Comparison of ENCODE assay signal across 1 cellular context in the genomic region with DNA sequence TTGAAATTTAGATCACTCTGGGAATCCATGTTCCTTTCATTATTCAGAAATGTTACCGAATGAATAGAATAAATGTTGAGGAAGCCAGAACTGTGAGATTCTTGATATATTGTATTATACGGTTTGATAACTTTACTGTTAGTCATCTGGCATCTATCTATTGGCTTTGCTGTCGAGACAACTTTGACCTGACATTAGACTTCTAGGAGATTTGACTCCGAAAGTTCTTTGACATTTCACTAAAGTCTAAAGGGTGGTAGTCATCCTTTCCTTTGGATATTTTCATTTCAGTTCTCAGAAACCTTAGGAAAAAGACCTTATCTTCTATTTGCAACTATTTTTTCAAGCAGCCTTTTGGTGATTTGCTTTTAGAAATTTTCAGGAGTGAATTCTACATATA.
TF ChIP-seq lines count a peak whose summit lies in the region.

No MANE protein-coding gene starts in this region.

TF ChIP-seq in HCT116, 20 proteins besides CTCF, POLR2A, EP300 and RAD21 (continued from another document):
- TF ChIP-seq ELF1 (IDR thresholded peaks at IDR 0.05; ENCODE audit: borderline replicate concordance, low read depth) (no peak), EGR1 (IDR thresholded peaks at IDR 0.05; ENCODE audit: low read depth) (no peak), EZH2phosphoT487 (IDR thresholded peaks at IDR 0.05; ENCODE audit: borderline replicate concordance) (no peak), FOSL1 (IDR thresholded peaks at IDR 0.05; ENCODE audit: low read depth) (no peak), ZFX (IDR thresholded peaks at IDR 0.05) (no peak)
TF ChIP-seq in HCT116: peak in this region for 0.
